34 cellular contexts compared by ENCODE assay signal in genomic region chr12:94592080-94592479, GRCh38. TPM values are rescaled to one million over a fixed set of nuclear protein-coding genes. Genes with fewer than 3 reads are reported as not detected.
A peak's percentile ranks its signal among the peaks of the same experiment; 100 is the strongest.
DNase-seq lines count a peak whose midpoint lies in the region; ATAC-seq and TF ChIP-seq lines count a peak whose summit lies in the region.
"Had no signal": no experiment of that assay in that cellular context is flagged by ENCODE, and none has a peak within 500 bp of the region (broad histone marks: within the 10 kb centered on the region; RNA-seq: fewer than 3 reads in every experiment).

No MANE protein-coding gene starts in this region.

- no peak overlapping the region for H3K4me3 ChIP-seq in BLaER1 treated with 17β-estradiol and CSF1 and Interleukin-3, amounts not matched to agents 10 nM and 100 nM
- H3K4me3 ChIP-seq in RWPE2 (ENCODE audit: severe bottlenecking) (no peak overlapping the region), hepatocyte (no peak overlapping the region)
- H3K4me3 ChIP-seq: dorsolateral prefrontal cortex, HAP-1, left lung had no signal

- WGBS in hepatocyte (ENCODE audit: low lambda C conversion rate, missing lambda C conversion rate) = 47% methylated on average over 6 of the region's 6 CpGs

- peak overlapping the region in 9 of 11 experiments; percentile 8 to 93 (median 70); a peak in 18 of 22 replicates for H3K4me2 ChIP-seq in BLaER1 treated with 17β-estradiol and CSF1 and Interleukin-3, amounts not matched to agents 10 nM and 100 nM
- no peak overlapping the region for H3K4me2 ChIP-seq in hepatocyte

- H3K27ac Mint-ChIP-seq in neural crest cell (ENCODE audit: unreplicated experiment) = no peak overlapping the region
- no peak overlapping the region for H3K27ac Mint-ChIP-seq in natural killer cell
- H3K27ac Mint-ChIP-seq: activated CD4-positive, alpha-beta memory T cell treated with anti-CD3 and anti-CD28 coated beads, Interleukin-2, amount 10 ng/mL, durations not matched to agents 7 days and 5 days; activated naive CD8-positive, alpha-beta T cell treated with anti-CD3 and anti-CD28 coated beads for 36 hours; activated T-helper 17 cell treated with anti-CD3 and anti-CD28 coated beads, Interleukin-2, amount 50 U/mL, for 72 hours; CD14-positive monocyte; immature natural killer cell; mesothelial cell of epicardium; naive thymus-derived CD8-positive, alpha-beta T cell; stimulated activated memory B cell treated with anti-CD40 and anti-IgM and Interleukin-4, amounts not matched to agents 10 μg/mL and 1 μg/mL and 100 μg/mL, for 72 hours; T-helper 1 cell treated with Interleukin-12 subunit alpha and Interleukin-12 subunit beta and Interleukin-4 antibody, amounts not matched to agents 30 μg/mL and 1 μg/mL, for 36 hours had no signal

- H2AFZ ChIP-seq in hepatocyte = no peak overlapping the region
- H2AFZ ChIP-seq: parathyroid adenoma had no signal

- H3K36me3 ChIP-seq in BLaER1 treated with 17β-estradiol and CSF1 and Interleukin-3, amounts not matched to agents 10 nM and 100 nM = no peaks in the 10 kb centered on the region
- H3K36me3 ChIP-seq in RWPE2 (ENCODE audit: low read depth) (no peaks in the 10 kb centered on the region), hepatocyte (replicated peaks; ENCODE audit: insufficient read depth, low read depth) (no peaks in the 10 kb centered on the region)
- H3K36me3 ChIP-seq: HAP-1, left lung had no signal

- peak overlapping the region in 4 of 11 experiments; percentile 4 to 44 (median 25); a peak in 6 of 22 replicates for H3K27ac ChIP-seq in BLaER1 treated with 17β-estradiol and CSF1 and Interleukin-3, amounts not matched to agents 10 nM and 100 nM
- H3K27ac ChIP-seq in RWPE2 (ENCODE audit: poor library complexity, severe bottlenecking) = peak overlapping the region; percentile 73
- no peak overlapping the region for H3K27ac ChIP-seq in hepatocyte
- H3K27ac ChIP-seq: parathyroid adenoma had no signal

- H3K4me3 Mint-ChIP-seq in neural crest cell = peak overlapping the region; percentile 28
- H3K4me3 Mint-ChIP-seq in natural killer cell = no peak overlapping the region
- H3K4me3 Mint-ChIP-seq: activated CD4-positive, alpha-beta memory T cell treated with anti-CD3 and anti-CD28 coated beads, Interleukin-2, amount 10 ng/mL, durations not matched to agents 7 days and 5 days; activated naive CD8-positive, alpha-beta T cell treated with anti-CD3 and anti-CD28 coated beads for 36 hours; activated T-helper 17 cell treated with anti-CD3 and anti-CD28 coated beads, Interleukin-2, amount 50 U/mL, for 72 hours; CD14-positive monocyte; immature natural killer cell; mesothelial cell of epicardium; naive thymus-derived CD8-positive, alpha-beta T cell; stimulated activated memory B cell treated with anti-CD40 and anti-IgM and Interleukin-4, amounts not matched to agents 10 μg/mL and 1 μg/mL and 100 μg/mL, for 72 hours; T-helper 1 cell treated with Interleukin-12 subunit alpha and Interleukin-12 subunit beta and Interleukin-4 antibody, amounts not matched to agents 30 μg/mL and 1 μg/mL, for 36 hours had no signal

- peaks cover 0 to 5% (median 0%) of the 10 kb centered on the region in 11 experiments; a peak in 1 of 22 replicates for H3K9me3 ChIP-seq in BLaER1 treated with 17β-estradiol and CSF1 and Interleukin-3, amounts not matched to agents 10 nM and 100 nM (replicated peaks in 1 of 11)
- H3K9me3 ChIP-seq in RWPE2 (ENCODE audit: severe bottlenecking) = no peaks in the 10 kb centered on the region
- no peaks in the 10 kb centered on the region for H3K9me3 ChIP-seq in hepatocyte (ENCODE audit: low read depth)
- H3K9me3 ChIP-seq: HAP-1, left lung had no signal

- H3K4me1 Mint-ChIP-seq in neural crest cell = peaks cover 49% of the 10 kb centered on the region
- H3K4me1 Mint-ChIP-seq in natural killer cell = peaks cover 40% of the 10 kb centered on the region in 2 donors
- H3K4me1 Mint-ChIP-seq: activated CD4-positive, alpha-beta memory T cell treated with anti-CD3 and anti-CD28 coated beads, Interleukin-2, amount 10 ng/mL, durations not matched to agents 7 days and 5 days; activated naive CD8-positive, alpha-beta T cell treated with anti-CD3 and anti-CD28 coated beads for 36 hours; activated T-helper 17 cell treated with anti-CD3 and anti-CD28 coated beads, Interleukin-2, amount 50 U/mL, for 72 hours; CD14-positive monocyte had no signal

- TF ChIP-seq CTCF in RWPE2 (IDR thresholded peaks at IDR 0.05; ENCODE audit: poor library complexity, severe bottlenecking) = no peak
- no peak for TF ChIP-seq CTCF in neural crest cell (conservative IDR thresholded peaks at IDR 0.05)
- TF ChIP-seq CTCF in hepatocyte (IDR thresholded peaks at IDR 0.05; ENCODE audit: poor library complexity) = no peak
- TF ChIP-seq CTCF in natural killer cell (IDR thresholded peaks at IDR 0.05) = no peak

- no peaks in the 10 kb centered on the region for H3K27me3 Mint-ChIP-seq in neural crest cell (ENCODE audit: low read depth)
- H3K27me3 Mint-ChIP-seq in natural killer cell (ENCODE audit: low read depth in 2 of 2) = no peaks in the 10 kb centered on the region
- H3K27me3 Mint-ChIP-seq: activated naive CD8-positive, alpha-beta T cell treated with anti-CD3 and anti-CD28 coated beads for 36 hours; activated T-helper 17 cell treated with anti-CD3 and anti-CD28 coated beads, Interleukin-2, amount 50 U/mL, for 72 hours; stimulated activated memory B cell treated with anti-CD40 and anti-IgM and Interleukin-4, amounts not matched to agents 10 μg/mL and 1 μg/mL and 100 μg/mL, for 72 hours had no signal

- H4K20me1 ChIP-seq in BLaER1 treated with 17β-estradiol and CSF1 and Interleukin-3, amounts not matched to agents 10 nM and 100 nM = no peaks in the 10 kb centered on the region
- H4K20me1 ChIP-seq in hepatocyte (ENCODE audit: insufficient read depth, poor library complexity, severe bottlenecking) = no peaks in the 10 kb centered on the region

- ATAC-seq in RWPE2 (ENCODE audit: low read depth) = peak; percentile 70
- peak; percentile 27 for ATAC-seq in esophagus mucosa
- ATAC-seq in natural killer cell = no peak
- no peak for ATAC-seq in GM21723 (IDR thresholded peaks at IDR 0.05; ENCODE audit: unreplicated experiment)
- ATAC-seq: activated T-helper 17 cell treated with anti-CD3 and anti-CD28 coated beads, Interleukin-2, amount 50 U/mL, for 72 hours; left lung; naive thymus-derived CD8-positive, alpha-beta T cell; sciatic nerve; stimulated activated memory B cell treated with anti-CD40 and anti-IgM and Interleukin-4, amounts not matched to agents 10 μg/mL and 1 μg/mL and 100 μg/mL, for 72 hours had no signal

- no peak for DNase-seq in RWPE2 (ENCODE audit: low spot score)
- no peak for DNase-seq in neural crest cell (ENCODE audit: low read depth, low spot score)
- DNase-seq in hepatocyte (ENCODE audit: low spot score) = no peak
- DNase-seq in natural killer cell = no peak
- DNase-seq in NCI-H345 (lab: John Stamatoyannopoulos, UW) = no peak
- DNase-seq: activated CD4-positive, alpha-beta memory T cell treated with anti-CD3 and anti-CD28 coated beads, Interleukin-2, amount 10 ng/mL, durations not matched to agents 7 days and 5 days; activated CD4-positive, alpha-beta T cell treated with anti-CD3 and anti-CD28 coated beads for 1 hour; activated naive CD8-positive, alpha-beta T cell treated with anti-CD3 and anti-CD28 coated beads for 36 hours; aorta; central memory CD4-positive, alpha-beta T cell; DMS79; dorsolateral prefrontal cortex; GDM1; hippocampal formation; immature natural killer cell; left lung; naive thymus-derived CD8-positive, alpha-beta T cell; NCI-H1105; NCI-H187 treated with DMSO at 0.1 percent for 48 hours; NCI-H226; NCI-H748 treated with DMSO at 0.1 percent for 48 hours; stimulated activated CD4-positive, alpha-beta T cell treated with anti-CD3 and anti-CD28 coated beads, Interleukin-4, amount 100 ng/mL, for 4 hours; substantia nigra had no signal

- H3K9me3 Mint-ChIP-seq in neural crest cell (no peaks in the 10 kb centered on the region), natural killer cell (no peaks in the 10 kb centered on the region)
- H3K9me3 Mint-ChIP-seq: activated CD4-positive, alpha-beta memory T cell treated with anti-CD3 and anti-CD28 coated beads, Interleukin-2, amount 10 ng/mL, durations not matched to agents 7 days and 5 days; activated naive CD8-positive, alpha-beta T cell treated with anti-CD3 and anti-CD28 coated beads for 36 hours; activated T-helper 17 cell treated with anti-CD3 and anti-CD28 coated beads, Interleukin-2, amount 50 U/mL, for 72 hours; immature natural killer cell; mesothelial cell of epicardium; naive thymus-derived CD8-positive, alpha-beta T cell; stimulated activated memory B cell treated with anti-CD40 and anti-IgM and Interleukin-4, amounts not matched to agents 10 μg/mL and 1 μg/mL and 100 μg/mL, for 72 hours; T-helper 1 cell treated with Interleukin-12 subunit alpha and Interleukin-12 subunit beta and Interleukin-4 antibody, amounts not matched to agents 30 μg/mL and 1 μg/mL, for 36 hours had no signal

- no peaks in the 10 kb centered on the region for H3K9me2 ChIP-seq in hepatocyte (replicated peaks; ENCODE audit: insufficient read depth)

- H3K4me1 ChIP-seq in BLaER1 treated with 17β-estradiol and CSF1 and Interleukin-3, amounts not matched to agents 10 nM and 100 nM = peaks cover 17 to 65% (median 57%) of the 10 kb centered on the region in 10 experiments; a peak in 19 of 20 replicates
- peaks cover 40% of the 10 kb centered on the region for H3K4me1 ChIP-seq in RWPE2 (ENCODE audit: insufficient read depth, poor library complexity, severe bottlenecking)
- no peaks in the 10 kb centered on the region for H3K4me1 ChIP-seq in hepatocyte (ENCODE audit: insufficient read depth)
- H3K4me1 ChIP-seq: left lung, parathyroid adenoma had no signal

- no peaks in the 10 kb centered on the region for H3K79me2 ChIP-seq in hepatocyte
- H3K79me2 ChIP-seq: parathyroid adenoma had no signal

- H3K36me3 Mint-ChIP-seq in neural crest cell (ENCODE audit: low read depth) (no peaks in the 10 kb centered on the region), natural killer cell (no peaks in the 10 kb centered on the region)
- H3K36me3 Mint-ChIP-seq: activated naive CD8-positive, alpha-beta T cell treated with anti-CD3 and anti-CD28 coated beads for 36 hours; CD14-positive monocyte; mesothelial cell of epicardium; naive thymus-derived CD8-positive, alpha-beta T cell had no signal

- H3K27me3 ChIP-seq in BLaER1 treated with 17β-estradiol and CSF1 and Interleukin-3, amounts not matched to agents 10 nM and 100 nM = no peaks in the 10 kb centered on the region
- H3K27me3 ChIP-seq in RWPE2 (ENCODE audit: insufficient read depth, poor library complexity, severe bottlenecking) (no peaks in the 10 kb centered on the region), hepatocyte (no peaks in the 10 kb centered on the region)
- H3K27me3 ChIP-seq: dorsolateral prefrontal cortex, left lung had no signal

- H3K9ac ChIP-seq in BLaER1 treated with 17β-estradiol and CSF1 and Interleukin-3, amounts not matched to agents 10 nM and 100 nM = no peak overlapping the region
- H3K9ac ChIP-seq: parathyroid adenoma had no signal

- intact Hi-C loops in natural killer cell (cut with micrococcal nuclease) = no loop called here

RNA-seq across cellular contexts. Expression of gene TMCC3, which starts 58.3 kb away (rescaled TPM):
- total RNA-seq in esophagus mucosa (7.3 TPM), neural crest cell (3.4 and 3.8 TPM in 2 replicates), hepatocyte (4.5 and 7.8 TPM in 2 replicates), natural killer cell (10 to 100 TPM; 20.1 to 29.3 (median 21.6) TPM)
- polyA plus RNA-seq in hepatocyte = 4.0 and 5.7 TPM in 2 replicates

Comparison
In these comparisons a context has a peak if more than half of its experiments do, and no peak if none do; other contexts are left out.
1. ATAC-seq: peak in RWPE2 (single experiment) and esophagus mucosa (single experiment); none in natural killer cell (0 of 3) and GM21723 (single experiment).